In the genomic region with DNA sequence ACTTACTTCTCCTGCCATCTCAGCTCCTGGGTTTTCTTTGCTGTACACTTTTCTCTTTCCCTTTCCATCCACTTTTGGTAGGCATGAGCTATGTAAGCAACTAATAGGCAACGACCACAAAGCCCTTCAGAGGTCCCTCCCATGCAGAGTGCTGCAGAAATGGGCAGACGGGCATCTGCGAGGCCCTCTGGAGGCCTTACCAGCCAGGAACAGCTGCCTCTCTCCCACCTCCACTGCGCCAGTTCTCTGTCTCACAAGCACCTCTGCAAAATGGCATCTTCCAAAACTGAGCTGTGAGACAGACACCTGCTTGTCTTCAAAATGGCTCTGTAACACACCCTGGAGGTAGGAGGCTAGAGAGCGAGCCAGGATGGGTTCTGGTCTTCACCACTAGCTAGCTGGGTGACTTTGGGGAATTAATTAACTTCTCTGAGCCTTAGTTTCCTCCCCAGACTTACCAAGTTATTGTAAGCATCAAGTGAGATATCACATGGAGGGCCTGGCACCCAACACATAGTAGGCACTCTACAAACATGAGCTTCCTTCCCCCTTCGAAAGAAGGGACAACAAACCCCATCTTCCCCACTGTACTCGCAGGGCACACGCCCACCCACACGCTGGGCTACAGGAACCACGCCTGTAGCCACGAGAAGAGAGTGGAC, we compare ENCODE assay signal across 1 cellular context.
TF ChIP-seq lines count a peak whose summit lies in the region.

No MANE protein-coding gene starts in this region.

TF ChIP-seq in GM23338, 12 proteins besides CTCF, POLR2A, EP300 and RAD21 (continued from another document):
- TF ChIP-seq, protein P1, sequence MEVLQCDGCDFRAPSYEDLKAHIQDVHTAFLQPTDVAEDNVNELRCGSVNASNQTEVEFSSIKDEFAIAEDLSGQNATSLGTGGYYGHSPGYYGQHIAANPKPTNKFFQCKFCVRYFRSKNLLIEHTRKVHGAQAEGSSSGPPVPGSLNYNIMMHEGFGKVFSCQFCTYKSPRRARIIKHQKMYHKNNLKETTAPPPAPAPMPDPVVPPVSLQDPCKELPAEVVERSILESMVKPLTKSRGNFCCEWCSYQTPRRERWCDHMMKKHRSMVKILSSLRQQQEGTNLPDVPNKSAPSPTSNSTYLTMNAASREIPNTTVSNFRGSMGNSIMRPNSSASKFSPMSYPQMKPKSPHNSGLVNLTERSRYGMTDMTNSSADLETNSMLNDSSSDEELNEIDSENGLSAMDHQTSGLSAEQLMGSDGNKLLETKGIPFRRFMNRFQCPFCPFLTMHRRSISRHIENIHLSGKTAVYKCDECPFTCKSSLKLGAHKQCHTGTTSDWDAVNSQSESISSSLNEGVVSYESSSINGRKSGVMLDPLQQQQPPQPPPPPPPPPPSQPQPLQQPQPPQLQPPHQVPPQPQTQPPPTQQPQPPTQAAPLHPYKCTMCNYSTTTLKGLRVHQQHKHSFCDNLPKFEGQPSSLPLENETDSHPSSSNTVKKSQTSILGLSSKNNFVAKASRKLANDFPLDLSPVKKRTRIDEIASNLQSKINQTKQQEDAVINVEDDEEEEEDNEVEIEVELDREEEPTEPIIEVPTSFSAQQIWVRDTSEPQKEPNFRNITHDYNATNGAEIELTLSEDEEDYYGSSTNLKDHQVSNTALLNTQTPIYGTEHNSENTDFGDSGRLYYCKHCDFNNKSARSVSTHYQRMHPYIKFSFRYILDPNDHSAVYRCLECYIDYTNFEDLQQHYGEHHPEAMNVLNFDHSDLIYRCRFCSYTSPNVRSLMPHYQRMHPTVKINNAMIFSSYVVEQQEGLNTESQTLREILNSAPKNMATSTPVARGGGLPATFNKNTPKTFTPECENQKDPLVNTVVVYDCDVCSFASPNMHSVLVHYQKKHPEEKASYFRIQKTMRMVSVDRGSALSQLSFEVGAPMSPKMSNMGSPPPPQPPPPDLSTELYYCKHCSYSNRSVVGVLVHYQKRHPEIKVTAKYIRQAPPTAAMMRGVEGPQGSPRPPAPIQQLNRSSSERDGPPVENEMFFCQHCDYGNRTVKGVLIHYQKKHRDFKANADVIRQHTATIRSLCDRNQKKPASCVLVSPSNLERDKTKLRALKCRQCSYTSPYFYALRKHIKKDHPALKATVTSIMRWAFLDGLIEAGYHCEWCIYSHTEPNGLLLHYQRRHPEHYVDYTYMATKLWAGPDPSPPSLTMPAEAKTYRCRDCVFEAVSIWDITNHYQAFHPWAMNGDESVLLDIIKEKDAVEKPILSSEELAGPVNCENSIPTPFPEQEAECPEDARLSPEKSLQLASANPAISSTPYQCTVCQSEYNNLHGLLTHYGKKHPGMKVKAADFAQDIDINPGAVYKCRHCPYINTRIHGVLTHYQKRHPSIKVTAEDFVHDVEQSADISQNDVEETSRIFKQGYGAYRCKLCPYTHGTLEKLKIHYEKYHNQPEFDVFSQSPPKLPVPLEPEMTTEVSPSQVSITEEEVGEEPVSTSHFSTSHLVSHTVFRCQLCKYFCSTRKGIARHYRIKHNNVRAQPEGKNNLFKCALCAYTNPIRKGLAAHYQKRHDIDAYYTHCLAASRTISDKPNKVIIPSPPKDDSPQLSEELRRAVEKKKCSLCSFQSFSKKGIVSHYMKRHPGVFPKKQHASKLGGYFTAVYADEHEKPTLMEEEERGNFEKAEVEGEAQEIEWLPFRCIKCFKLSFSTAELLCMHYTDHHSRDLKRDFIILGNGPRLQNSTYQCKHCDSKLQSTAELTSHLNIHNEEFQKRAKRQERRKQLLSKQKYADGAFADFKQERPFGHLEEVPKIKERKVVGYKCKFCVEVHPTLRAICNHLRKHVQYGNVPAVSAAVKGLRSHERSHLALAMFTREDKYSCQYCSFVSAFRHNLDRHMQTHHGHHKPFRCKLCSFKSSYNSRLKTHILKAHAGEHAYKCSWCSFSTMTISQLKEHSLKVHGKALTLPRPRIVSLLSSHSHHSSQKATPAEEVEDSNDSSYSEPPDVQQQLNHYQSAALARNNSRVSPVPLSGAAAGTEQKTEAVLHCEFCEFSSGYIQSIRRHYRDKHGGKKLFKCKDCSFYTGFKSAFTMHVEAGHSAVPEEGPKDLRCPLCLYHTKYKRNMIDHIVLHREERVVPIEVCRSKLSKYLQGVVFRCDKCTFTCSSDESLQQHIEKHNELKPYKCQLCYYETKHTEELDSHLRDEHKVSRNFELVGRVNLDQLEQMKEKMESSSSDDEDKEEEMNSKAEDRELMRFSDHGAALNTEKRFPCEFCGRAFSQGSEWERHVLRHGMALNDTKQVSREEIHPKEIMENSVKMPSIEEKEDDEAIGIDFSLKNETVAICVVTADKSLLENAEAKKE (CRISPR knock-in tag; IDR thresholded peaks at IDR 0.05): no peak
- TF ChIP-seq ETS1 (IDR thresholded peaks at IDR 0.05): no peak
